ENCODE assay signal across 17 cellular contexts in the genomic region with DNA sequence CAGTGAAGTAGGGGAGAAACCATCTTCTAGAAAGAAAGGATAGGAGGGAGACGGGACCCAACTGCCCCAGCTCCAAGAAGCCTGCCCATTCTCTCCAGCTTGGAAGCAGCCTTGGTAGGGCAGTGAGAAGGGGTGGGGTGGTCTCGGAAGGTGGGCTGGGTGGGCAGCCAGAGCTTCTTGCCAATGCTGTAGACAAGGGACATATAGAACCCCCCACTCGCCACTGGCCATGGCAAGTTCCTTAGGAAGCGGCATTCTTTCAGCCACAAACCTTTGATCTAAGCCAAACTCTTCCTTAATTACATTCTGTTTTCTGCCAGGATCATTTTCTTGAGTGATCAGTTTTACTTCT.
DNase-seq lines count a peak whose midpoint lies in the region; ATAC-seq and TF ChIP-seq lines count a peak whose summit lies in the region.
"Had no signal": no experiment of that assay in that cellular context is flagged by ENCODE, and none has a peak within 500 bp of the region (broad histone marks: within the 10 kb centered on the region; RNA-seq: fewer than 3 reads in every experiment).

No MANE protein-coding gene starts in this region.

- H3K4me3 Mint-ChIP-seq in central memory CD8-positive, alpha-beta T cell = no peak overlapping the region
- H3K4me3 Mint-ChIP-seq: CD4-positive, alpha-beta T cell; CD8-positive, alpha-beta T cell had no signal

- CTCF ChIA-PET in HEK293 (lab: Yijun Ruan, JAX) = interaction anchor here (1.0 kb wide), 1 partner anchor 83 kb away, joined by 4 read pairs; no protein-coding TSS in a partner anchor

- peak overlapping the region; percentile 42; the same call in 1 of the 2 replicates for H3K4me2 ChIP-seq in BLaER1

- H3K9me3 ChIP-seq in BLaER1 (no peaks in the 10 kb centered on the region), HEK293 (ENCODE audit: control insufficient read depth, insufficient read depth, low read depth, low read length) (no peaks in the 10 kb centered on the region)
- H3K9me3 ChIP-seq: BE2C; BLaER1 treated with 17β-estradiol and CSF1 and Interleukin-3, amounts not matched to agents 10 nM and 100 nM; Caco-2 had no signal

- no peak for ATAC-seq in central memory CD8-positive, alpha-beta T cell (replicated peaks; ENCODE audit: extremely low read depth, poor library complexity, severe bottlenecking)
- ATAC-seq in HG03354 (IDR thresholded peaks at IDR 0.05; ENCODE audit: poor library complexity, severe bottlenecking, unreplicated experiment) (no peak), GM21786 (IDR thresholded peaks at IDR 0.05; ENCODE audit: unreplicated experiment) (no peak)
- ATAC-seq: CD8-positive, alpha-beta T cell had no signal

- peaks cover 13% of the 10 kb centered on the region for H3K4me1 Mint-ChIP-seq in central memory CD8-positive, alpha-beta T cell

- peaks cover 23% of the 10 kb centered on the region for H3K27me3 Mint-ChIP-seq in central memory CD8-positive, alpha-beta T cell

- no peaks in the 10 kb centered on the region for H4K20me1 ChIP-seq in BLaER1
- H4K20me1 ChIP-seq: BLaER1 treated with 17β-estradiol and CSF1 and Interleukin-3, amounts not matched to agents 10 nM and 100 nM had no signal

- peak overlapping the region; percentile 4 for H3K27ac Mint-ChIP-seq in central memory CD8-positive, alpha-beta T cell (ENCODE audit: low read depth)
- H3K27ac Mint-ChIP-seq: CD4-positive, alpha-beta T cell; CD8-positive, alpha-beta T cell had no signal

- TF ChIP-seq CTCF in HEK293 (tag by site-specific recombination; IDR thresholded peaks at IDR 0.05) = no peak

- no peaks in the 10 kb centered on the region for H3K27me3 ChIP-seq in BLaER1
- H3K27me3 ChIP-seq: BE2C; BLaER1 treated with 17β-estradiol and CSF1 and Interleukin-3, amounts not matched to agents 10 nM and 100 nM had no signal

- no peak for DNase-seq in central memory CD8-positive, alpha-beta T cell (ENCODE audit: low spot score in 2 of 2)
- DNase-seq in activated T-cell treated with anti-CD3 and anti-CD28 coated beads for 4 hours = no peak
- DNase-seq: 8988T; ACHN; BE2C; Caco-2; Calu3; CD4-positive, alpha-beta T cell; CD8-positive, alpha-beta T cell; DMS79 treated with DMSO at 0.1 percent for 48 hours; GF-D8 had no signal

- no peak overlapping the region for H3K9ac ChIP-seq in BLaER1
- H3K9ac ChIP-seq: BLaER1 treated with 17β-estradiol and CSF1 and Interleukin-3, amounts not matched to agents 10 nM and 100 nM had no signal

- H3K4me1 ChIP-seq in BLaER1 = peaks cover 7% of the 10 kb centered on the region
- H3K4me1 ChIP-seq in HEK293 (ENCODE audit: control insufficient read depth, insufficient read depth, low read length) = peaks cover 2% of the 10 kb centered on the region; the same call in 1 of the 2 replicates
- H3K4me1 ChIP-seq: Caco-2 had no signal

- H3K4me3 ChIP-seq in BLaER1 (no peak overlapping the region), HEK293 (ENCODE audit: low read depth, low read length) (no peak overlapping the region)
- H3K4me3 ChIP-seq: BLaER1 treated with 17β-estradiol and CSF1 and Interleukin-3, amounts not matched to agents 10 nM and 100 nM had no signal

- H3K36me3 ChIP-seq in BLaER1 (no peaks in the 10 kb centered on the region), HEK293 (ENCODE audit: control insufficient read depth in 2 of 2, insufficient read depth in 1 of 2, low read length in 2 of 2) (no peaks in the 10 kb centered on the region; a peak in 1 of 3 replicates)
- H3K36me3 ChIP-seq: BE2C; BLaER1 treated with 17β-estradiol and CSF1 and Interleukin-3, amounts not matched to agents 10 nM and 100 nM had no signal

- H3K27ac ChIP-seq in BLaER1 (no peak overlapping the region), HEK293 (ENCODE audit: extremely low read depth, low read depth, low read length) (no peak overlapping the region)
- H3K27ac ChIP-seq: BLaER1 treated with 17β-estradiol and CSF1 and Interleukin-3, amounts not matched to agents 10 nM and 100 nM; C4-2B had no signal

- H3K9me3 Mint-ChIP-seq in central memory CD8-positive, alpha-beta T cell = no peaks in the 10 kb centered on the region
- H3K9me3 Mint-ChIP-seq: CD4-positive, alpha-beta T cell; CD8-positive, alpha-beta T cell had no signal

- POLR2A ChIA-PET in HEK293 (lab: Yijun Ruan, JAX) = no interaction called here

- H3K36me3 Mint-ChIP-seq in central memory CD8-positive, alpha-beta T cell (ENCODE audit: insufficient read depth) = no peaks in the 10 kb centered on the region
- H3K36me3 Mint-ChIP-seq: CD8-positive, alpha-beta T cell had no signal

TF ChIP-seq in HEK293, 187 proteins besides CTCF, POLR2A, EP300 and RAD21:
- TF ChIP-seq, protein P1, sequence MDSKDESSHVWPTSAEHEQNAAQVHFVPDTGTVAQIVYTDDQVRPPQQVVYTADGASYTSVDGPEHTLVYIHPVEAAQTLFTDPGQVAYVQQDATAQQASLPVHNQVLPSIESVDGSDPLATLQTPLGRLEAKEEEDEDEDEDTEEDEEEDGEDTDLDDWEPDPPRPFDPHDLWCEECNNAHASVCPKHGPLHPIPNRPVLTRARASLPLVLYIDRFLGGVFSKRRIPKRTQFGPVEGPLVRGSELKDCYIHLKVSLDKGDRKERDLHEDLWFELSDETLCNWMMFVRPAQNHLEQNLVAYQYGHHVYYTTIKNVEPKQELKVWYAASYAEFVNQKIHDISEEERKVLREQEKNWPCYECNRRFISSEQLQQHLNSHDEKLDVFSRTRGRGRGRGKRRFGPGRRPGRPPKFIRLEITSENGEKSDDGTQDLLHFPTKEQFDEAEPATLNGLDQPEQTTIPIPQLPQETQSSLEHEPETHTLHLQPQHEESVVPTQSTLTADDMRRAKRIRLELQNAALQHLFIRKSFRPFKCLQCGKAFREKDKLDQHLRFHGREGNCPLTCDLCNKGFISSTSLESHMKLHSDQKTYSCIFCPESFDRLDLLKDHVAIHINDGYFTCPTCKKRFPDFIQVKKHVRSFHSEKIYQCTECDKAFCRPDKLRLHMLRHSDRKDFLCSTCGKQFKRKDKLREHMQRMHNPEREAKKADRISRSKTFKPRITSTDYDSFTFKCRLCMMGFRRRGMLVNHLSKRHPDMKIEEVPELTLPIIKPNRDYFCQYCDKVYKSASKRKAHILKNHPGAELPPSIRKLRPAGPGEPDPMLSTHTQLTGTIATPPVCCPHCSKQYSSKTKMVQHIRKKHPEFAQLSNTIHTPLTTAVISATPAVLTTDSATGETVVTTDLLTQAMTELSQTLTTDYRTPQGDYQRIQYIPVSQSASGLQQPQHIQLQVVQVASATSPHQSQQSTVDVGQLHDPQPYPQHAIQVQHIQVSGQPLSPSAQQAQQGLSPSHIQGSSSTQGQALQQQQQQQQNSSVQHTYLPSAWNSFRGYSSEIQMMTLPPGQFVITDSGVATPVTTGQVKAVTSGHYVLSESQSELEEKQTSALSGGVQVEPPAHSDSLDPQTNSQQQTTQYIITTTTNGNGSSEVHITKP (tag by site-specific recombination; IDR thresholded peaks at IDR 0.05) = peak; percentile 36; the same call in 1 of the 2 replicates
- no peak for TF ChIP-seq ZNF37A (tag by site-specific recombination; IDR thresholded peaks at IDR 0.05)
